Comparison of ENCODE assay signal across 1 cellular context in the genomic region with DNA sequence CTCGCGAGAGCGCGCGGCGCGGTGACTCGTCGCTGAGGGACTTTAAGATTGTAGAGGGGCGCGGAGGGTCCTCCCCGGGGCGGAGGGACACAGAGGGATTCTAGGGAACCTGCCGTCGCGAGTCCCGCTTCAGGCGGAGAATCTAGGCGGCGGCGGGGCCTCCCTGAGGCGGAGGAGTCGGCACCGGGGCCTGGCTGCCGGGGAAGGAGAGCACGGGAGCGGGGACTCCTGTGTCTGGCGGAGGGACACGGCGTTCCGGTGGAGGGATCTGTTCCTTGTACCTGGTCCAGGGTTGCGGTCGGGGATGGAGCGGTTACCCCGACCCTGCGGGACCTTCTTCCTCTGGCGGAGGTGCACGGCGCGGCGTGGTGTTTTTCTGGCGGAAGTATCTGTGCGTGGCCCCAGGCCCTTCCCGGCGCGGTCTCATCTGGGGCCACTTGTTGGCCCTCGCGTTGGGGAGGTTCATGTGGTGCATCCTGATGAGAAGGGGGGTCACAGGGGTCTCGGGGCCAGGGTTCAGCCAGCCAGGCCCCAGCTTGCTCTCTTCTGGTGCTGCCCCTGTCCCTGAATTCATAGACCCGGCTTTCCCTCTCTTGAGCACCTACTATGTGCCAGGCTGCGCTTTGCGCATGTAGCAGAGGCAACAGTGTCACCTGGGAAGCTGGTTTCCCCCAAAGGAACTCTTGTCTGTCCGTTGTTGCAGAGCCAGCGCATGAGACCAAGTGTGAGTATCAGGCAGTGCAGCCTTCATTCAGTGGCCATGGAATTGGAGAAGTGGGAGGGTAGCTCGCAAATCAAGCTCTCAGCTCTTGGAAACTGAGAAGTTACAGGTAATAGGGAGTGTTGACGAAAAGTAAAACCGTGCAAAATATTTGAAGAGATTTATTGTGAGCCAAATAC.
A peak's percentile ranks its signal among the peaks of the same experiment; 100 is the strongest.
TF ChIP-seq lines count a peak whose summit lies in the region.

No MANE protein-coding gene starts in this region.

TF ChIP-seq in HepG2, 621 proteins besides CTCF, POLR2A, EP300 and RAD21 (continued from another document and continues in another):
- TF ChIP-seq, protein P1, sequence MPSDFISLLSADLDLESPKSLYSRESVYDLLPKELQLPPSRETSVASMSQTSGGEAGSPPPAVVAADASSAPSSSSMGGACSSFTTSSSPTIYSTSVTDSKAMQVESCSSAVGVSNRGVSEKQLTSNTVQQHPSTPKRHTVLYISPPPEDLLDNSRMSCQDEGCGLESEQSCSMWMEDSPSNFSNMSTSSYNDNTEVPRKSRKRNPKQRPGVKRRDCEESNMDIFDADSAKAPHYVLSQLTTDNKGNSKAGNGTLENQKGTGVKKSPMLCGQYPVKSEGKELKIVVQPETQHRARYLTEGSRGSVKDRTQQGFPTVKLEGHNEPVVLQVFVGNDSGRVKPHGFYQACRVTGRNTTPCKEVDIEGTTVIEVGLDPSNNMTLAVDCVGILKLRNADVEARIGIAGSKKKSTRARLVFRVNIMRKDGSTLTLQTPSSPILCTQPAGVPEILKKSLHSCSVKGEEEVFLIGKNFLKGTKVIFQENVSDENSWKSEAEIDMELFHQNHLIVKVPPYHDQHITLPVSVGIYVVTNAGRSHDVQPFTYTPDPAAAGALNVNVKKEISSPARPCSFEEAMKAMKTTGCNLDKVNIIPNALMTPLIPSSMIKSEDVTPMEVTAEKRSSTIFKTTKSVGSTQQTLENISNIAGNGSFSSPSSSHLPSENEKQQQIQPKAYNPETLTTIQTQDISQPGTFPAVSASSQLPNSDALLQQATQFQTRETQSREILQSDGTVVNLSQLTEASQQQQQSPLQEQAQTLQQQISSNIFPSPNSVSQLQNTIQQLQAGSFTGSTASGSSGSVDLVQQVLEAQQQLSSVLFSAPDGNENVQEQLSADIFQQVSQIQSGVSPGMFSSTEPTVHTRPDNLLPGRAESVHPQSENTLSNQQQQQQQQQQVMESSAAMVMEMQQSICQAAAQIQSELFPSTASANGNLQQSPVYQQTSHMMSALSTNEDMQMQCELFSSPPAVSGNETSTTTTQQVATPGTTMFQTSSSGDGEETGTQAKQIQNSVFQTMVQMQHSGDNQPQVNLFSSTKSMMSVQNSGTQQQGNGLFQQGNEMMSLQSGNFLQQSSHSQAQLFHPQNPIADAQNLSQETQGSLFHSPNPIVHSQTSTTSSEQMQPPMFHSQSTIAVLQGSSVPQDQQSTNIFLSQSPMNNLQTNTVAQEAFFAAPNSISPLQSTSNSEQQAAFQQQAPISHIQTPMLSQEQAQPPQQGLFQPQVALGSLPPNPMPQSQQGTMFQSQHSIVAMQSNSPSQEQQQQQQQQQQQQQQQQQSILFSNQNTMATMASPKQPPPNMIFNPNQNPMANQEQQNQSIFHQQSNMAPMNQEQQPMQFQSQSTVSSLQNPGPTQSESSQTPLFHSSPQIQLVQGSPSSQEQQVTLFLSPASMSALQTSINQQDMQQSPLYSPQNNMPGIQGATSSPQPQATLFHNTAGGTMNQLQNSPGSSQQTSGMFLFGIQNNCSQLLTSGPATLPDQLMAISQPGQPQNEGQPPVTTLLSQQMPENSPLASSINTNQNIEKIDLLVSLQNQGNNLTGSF (CRISPR knock-in tag; IDR thresholded peaks at IDR 0.05): peak; percentile 96
- TF ChIP-seq ZNF615 (CRISPR knock-in tag; IDR thresholded peaks at IDR 0.05; ENCODE audit: borderline replicate concordance) (peak; percentile 89), REXO4 (CRISPR knock-in tag; IDR thresholded peaks at IDR 0.05; ENCODE audit: borderline replicate concordance) (0 out of 2 replicates have a peak, but pooled peaks have one; percentile 40), ZNF431 (CRISPR knock-in tag; IDR thresholded peaks at IDR 0.05; ENCODE audit: borderline replicate concordance, low read depth) (peak; percentile 59; the same call in 1 of the 2 replicates), SIN3B (IDR thresholded peaks at IDR 0.05; ENCODE audit: low read length) (peak; percentile 56; the same call in 1 of the 2 replicates), EED (CRISPR knock-in tag; IDR thresholded peaks at IDR 0.05) (peak; percentile 96; the same call in 1 of the 2 replicates), ESRRA (CRISPR knock-in tag; IDR thresholded peaks at IDR 0.05; ENCODE audit: low read depth) (peak; percentile 73), KLF13 (CRISPR knock-in tag; IDR thresholded peaks at IDR 0.05) (peak; percentile 82; the same call in 1 of the 2 replicates), YY1 (IDR thresholded peaks at IDR 0.05; ENCODE audit: insufficient read depth, insufficient replicate concordance, low read depth, low read length) (peak; percentile 85), CCDC6 (CRISPR knock-in tag; IDR thresholded peaks at IDR 0.05) (no peak; the same call in 1 of the 2 replicates), ZFP82 (CRISPR knock-in tag; IDR thresholded peaks at IDR 0.05; ENCODE audit: borderline replicate concordance) (no peak), SIX4 (CRISPR knock-in tag; IDR thresholded peaks at IDR 0.05) (peak; percentile 51; the same call in 1 of the 2 replicates), ZFP90 (CRISPR knock-in tag; IDR thresholded peaks at IDR 0.05; ENCODE audit: borderline replicate concordance) (no peak; the same call in 1 of the 2 replicates), ISL2 (CRISPR knock-in tag; IDR thresholded peaks at IDR 0.05) (no peak; the same call in 1 of the 2 replicates), HDAC1 (CRISPR knock-in tag; IDR thresholded peaks at IDR 0.05) (peak; percentile 84), KLF12 (CRISPR knock-in tag; IDR thresholded peaks at IDR 0.05; ENCODE audit: borderline replicate concordance) (no peak), BRD4 (CRISPR knock-in tag; IDR thresholded peaks at IDR 0.05) (peak; percentile 93), TCF7 (IDR thresholded peaks at IDR 0.05; ENCODE audit: low read depth) (peak; percentile 42; the same call in 1 of the 2 replicates), ZNF616 (CRISPR knock-in tag; IDR thresholded peaks at IDR 0.05; ENCODE audit: low read depth) (0 out of 2 replicates have a peak, but pooled peaks have one; percentile 41), MEIS2 (CRISPR knock-in tag; IDR thresholded peaks at IDR 0.05) (peak; percentile 88), SPEN (CRISPR knock-in tag; IDR thresholded peaks at IDR 0.05; ENCODE audit: low read depth) (peak; percentile 97), POGZ (CRISPR knock-in tag; IDR thresholded peaks at IDR 0.05) (peak; percentile 98), IKZF4 (CRISPR knock-in tag; IDR thresholded peaks at IDR 0.05; ENCODE audit: borderline replicate concordance, low read depth, not compliant biosample characterization) (peak; percentile 46), ZSCAN25 (CRISPR knock-in tag; IDR thresholded peaks at IDR 0.05) (peak; percentile 83), RXRA (CRISPR knock-in tag; IDR thresholded peaks at IDR 0.05) (peak; percentile 94), THAP11 (CRISPR knock-in tag; IDR thresholded peaks at IDR 0.05) (peak; percentile 87), ZNF558 (CRISPR knock-in tag; IDR thresholded peaks at IDR 0.05; ENCODE audit: borderline replicate concordance) (peak; percentile 87; the same call in 1 of the 2 replicates), NFE2L1 (CRISPR knock-in tag; IDR thresholded peaks at IDR 0.05; ENCODE audit: borderline replicate concordance) (peak; percentile 86; the same call in 1 of the 2 replicates), ZNF550 (CRISPR knock-in tag; IDR thresholded peaks at IDR 0.05; ENCODE audit: borderline replicate concordance) (peak; percentile 19; the same call in 1 of the 2 replicates), MAZ (IDR thresholded peaks at IDR 0.05; ENCODE audit: borderline replicate concordance, low read depth, low read length) (peak; percentile 92; the same call in 1 of the 2 replicates), MAZ (CRISPR knock-in tag; IDR thresholded peaks at IDR 0.05; ENCODE audit: low read depth) (peak; percentile 26), ZMAT3 (CRISPR knock-in tag; conservative IDR thresholded peaks at IDR 0.05) (peak; percentile 93), ZNF333 (CRISPR knock-in tag; IDR thresholded peaks at IDR 0.05; ENCODE audit: borderline replicate concordance) (peak; percentile 41), CAMTA2 (CRISPR knock-in tag; IDR thresholded peaks at IDR 0.05; ENCODE audit: borderline replicate concordance) (peak; percentile 28; the same call in 1 of the 2 replicates), ERF (CRISPR knock-in tag; IDR thresholded peaks at IDR 0.05) (peak; percentile 32)
- TF ChIP-seq, protein P2, sequence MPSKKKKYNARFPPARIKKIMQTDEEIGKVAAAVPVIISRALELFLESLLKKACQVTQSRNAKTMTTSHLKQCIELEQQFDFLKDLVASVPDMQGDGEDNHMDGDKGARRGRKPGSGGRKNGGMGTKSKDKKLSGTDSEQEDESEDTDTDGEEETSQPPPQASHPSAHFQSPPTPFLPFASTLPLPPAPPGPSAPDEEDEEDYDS (CRISPR knock-in tag; IDR thresholded peaks at IDR 0.05): peak; percentile 77
- TF ChIP-seq, protein P3, sequence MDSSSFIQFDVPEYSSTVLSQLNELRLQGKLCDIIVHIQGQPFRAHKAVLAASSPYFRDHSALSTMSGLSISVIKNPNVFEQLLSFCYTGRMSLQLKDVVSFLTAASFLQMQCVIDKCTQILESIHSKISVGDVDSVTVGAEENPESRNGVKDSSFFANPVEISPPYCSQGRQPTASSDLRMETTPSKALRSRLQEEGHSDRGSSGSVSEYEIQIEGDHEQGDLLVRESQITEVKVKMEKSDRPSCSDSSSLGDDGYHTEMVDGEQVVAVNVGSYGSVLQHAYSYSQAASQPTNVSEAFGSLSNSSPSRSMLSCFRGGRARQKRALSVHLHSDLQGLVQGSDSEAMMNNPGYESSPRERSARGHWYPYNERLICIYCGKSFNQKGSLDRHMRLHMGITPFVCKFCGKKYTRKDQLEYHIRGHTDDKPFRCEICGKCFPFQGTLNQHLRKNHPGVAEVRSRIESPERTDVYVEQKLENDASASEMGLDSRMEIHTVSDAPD (CRISPR knock-in tag; IDR thresholded peaks at IDR 0.05): peak; percentile 80
- TF ChIP-seq, protein P4, sequence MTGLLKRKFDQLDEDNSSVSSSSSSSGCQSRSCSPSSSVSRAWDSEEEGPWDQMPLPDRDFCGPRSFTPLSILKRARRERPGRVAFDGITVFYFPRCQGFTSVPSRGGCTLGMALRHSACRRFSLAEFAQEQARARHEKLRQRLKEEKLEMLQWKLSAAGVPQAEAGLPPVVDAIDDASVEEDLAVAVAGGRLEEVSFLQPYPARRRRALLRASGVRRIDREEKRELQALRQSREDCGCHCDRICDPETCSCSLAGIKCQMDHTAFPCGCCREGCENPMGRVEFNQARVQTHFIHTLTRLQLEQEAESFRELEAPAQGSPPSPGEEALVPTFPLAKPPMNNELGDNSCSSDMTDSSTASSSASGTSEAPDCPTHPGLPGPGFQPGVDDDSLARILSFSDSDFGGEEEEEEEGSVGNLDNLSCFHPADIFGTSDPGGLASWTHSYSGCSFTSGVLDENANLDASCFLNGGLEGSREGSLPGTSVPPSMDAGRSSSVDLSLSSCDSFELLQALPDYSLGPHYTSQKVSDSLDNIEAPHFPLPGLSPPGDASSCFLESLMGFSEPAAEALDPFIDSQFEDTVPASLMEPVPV (CRISPR knock-in tag; IDR thresholded peaks at IDR 0.05): peak; percentile 85
- TF ChIP-seq, protein P5, sequence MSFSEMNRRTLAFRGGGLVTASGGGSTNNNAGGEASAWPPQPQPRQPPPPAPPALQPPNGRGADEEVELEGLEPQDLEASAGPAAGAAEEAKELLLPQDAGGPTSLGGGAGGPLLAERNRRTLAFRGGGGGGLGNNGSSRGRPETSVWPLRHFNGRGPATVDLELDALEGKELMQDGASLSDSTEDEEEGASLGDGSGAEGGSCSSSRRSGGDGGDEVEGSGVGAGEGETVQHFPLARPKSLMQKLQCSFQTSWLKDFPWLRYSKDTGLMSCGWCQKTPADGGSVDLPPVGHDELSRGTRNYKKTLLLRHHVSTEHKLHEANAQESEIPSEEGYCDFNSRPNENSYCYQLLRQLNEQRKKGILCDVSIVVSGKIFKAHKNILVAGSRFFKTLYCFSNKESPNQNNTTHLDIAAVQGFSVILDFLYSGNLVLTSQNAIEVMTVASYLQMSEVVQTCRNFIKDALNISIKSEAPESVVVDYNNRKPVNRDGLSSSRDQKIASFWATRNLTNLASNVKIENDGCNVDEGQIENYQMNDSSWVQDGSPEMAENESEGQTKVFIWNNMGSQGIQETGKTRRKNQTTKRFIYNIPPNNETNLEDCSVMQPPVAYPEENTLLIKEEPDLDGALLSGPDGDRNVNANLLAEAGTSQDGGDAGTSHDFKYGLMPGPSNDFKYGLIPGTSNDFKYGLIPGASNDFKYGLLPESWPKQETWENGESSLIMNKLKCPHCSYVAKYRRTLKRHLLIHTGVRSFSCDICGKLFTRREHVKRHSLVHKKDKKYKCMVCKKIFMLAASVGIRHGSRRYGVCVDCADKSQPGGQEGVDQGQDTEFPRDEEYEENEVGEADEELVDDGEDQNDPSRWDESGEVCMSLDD (CRISPR knock-in tag; IDR thresholded peaks at IDR 0.05; ENCODE audit: borderline replicate concordance): peak; percentile 98
- TF ChIP-seq, protein P6, sequence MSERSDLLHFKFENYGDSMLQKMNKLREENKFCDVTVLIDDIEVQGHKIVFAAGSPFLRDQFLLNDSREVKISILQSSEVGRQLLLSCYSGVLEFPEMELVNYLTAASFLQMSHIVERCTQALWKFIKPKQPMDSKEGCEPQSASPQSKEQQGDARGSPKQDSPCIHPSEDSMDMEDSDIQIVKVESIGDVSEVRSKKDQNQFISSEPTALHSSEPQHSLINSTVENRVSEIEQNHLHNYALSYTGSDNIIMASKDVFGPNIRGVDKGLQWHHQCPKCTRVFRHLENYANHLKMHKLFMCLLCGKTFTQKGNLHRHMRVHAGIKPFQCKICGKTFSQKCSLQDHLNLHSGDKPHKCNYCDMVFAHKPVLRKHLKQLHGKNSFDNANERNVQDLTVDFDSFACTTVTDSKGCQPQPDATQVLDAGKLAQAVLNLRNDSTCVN (CRISPR knock-in tag; IDR thresholded peaks at IDR 0.05; ENCODE audit: borderline replicate concordance): peak; percentile 89; the same call in 1 of the 2 replicates
- TF ChIP-seq, protein P7, sequence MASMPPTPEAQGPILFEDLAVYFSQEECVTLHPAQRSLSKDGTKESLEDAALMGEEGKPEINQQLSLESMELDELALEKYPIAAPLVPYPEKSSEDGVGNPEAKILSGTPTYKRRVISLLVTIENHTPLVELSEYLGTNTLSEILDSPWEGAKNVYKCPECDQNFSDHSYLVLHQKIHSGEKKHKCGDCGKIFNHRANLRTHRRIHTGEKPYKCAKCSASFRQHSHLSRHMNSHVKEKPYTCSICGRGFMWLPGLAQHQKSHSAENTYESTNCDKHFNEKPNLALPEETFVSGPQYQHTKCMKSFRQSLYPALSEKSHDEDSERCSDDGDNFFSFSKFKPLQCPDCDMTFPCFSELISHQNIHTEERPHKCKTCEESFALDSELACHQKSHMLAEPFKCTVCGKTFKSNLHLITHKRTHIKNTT (CRISPR knock-in tag; IDR thresholded peaks at IDR 0.05): 0 out of 2 replicates have a peak, but pooled peaks have one; percentile 61
